Comparison of ENCODE assay signal across 1 cellular context in the genomic region with DNA sequence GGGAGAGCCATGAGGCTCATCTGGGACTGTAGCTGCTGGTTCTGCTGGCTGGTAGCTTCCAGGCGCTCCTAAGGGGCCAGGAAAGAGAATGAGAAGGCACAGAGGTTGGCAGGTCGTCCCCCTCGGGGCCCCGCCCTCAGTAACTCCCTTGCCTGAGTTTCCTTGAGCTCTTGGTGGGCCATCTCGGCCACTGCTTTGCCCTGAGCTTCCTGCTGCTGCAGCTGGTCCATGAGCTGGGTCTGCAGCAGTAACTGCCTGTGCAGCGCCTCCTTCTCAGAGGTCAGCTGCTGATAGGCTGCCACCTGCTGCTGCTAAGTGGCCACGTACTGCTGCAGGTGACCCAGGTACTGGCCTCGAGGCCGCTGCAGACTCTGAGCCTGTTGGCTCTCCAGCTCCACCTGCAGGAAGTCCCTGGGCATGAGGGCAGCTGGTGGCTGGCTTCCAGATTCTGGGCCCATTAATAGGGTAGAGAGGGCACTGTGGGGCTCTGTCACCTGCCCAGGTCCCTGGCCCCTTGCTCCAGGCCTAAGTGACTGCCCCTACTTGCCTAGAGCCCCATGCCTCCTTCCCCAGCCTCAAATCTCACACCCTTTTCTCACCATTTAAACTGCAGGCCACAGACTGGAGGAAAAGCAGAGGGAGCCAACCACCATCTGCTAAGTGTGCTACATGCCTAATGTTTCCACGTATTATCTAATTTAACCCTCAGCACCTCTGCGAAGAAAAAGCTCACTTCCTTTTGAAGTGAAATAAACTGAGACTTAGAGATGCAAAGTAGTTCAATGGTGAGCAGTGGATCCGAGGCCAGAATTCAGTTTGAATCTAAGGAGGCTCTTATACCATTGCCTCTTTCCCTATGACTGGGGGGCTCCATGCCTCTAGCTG.
TF ChIP-seq lines count a peak whose summit lies in the region.

No MANE protein-coding gene starts in this region.

TF ChIP-seq in HepG2, 621 proteins besides CTCF, POLR2A, EP300 and RAD21 (continued from another document and continues in another):
- TF ChIP-seq, protein P1, sequence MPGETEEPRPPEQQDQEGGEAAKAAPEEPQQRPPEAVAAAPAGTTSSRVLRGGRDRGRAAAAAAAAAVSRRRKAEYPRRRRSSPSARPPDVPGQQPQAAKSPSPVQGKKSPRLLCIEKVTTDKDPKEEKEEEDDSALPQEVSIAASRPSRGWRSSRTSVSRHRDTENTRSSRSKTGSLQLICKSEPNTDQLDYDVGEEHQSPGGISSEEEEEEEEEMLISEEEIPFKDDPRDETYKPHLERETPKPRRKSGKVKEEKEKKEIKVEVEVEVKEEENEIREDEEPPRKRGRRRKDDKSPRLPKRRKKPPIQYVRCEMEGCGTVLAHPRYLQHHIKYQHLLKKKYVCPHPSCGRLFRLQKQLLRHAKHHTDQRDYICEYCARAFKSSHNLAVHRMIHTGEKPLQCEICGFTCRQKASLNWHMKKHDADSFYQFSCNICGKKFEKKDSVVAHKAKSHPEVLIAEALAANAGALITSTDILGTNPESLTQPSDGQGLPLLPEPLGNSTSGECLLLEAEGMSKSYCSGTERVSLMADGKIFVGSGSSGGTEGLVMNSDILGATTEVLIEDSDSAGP (CRISPR knock-in tag; IDR thresholded peaks at IDR 0.05; ENCODE audit: borderline replicate concordance) = peak; percentile 44; the same call in 1 of the 2 replicates
- TF ChIP-seq SALL1 (CRISPR knock-in tag; IDR thresholded peaks at IDR 0.05) (peak; percentile 67), DR1 (CRISPR knock-in tag; IDR thresholded peaks at IDR 0.05) (no peak), RFXAP (CRISPR knock-in tag; IDR thresholded peaks at IDR 0.05; ENCODE audit: borderline replicate concordance) (peak; percentile 72; the same call in 1 of the 2 replicates), SALL2 (CRISPR knock-in tag; IDR thresholded peaks at IDR 0.05) (peak; percentile 54; the same call in 1 of the 2 replicates), KDM5B (CRISPR knock-in tag; IDR thresholded peaks at IDR 0.05; ENCODE audit: borderline replicate concordance) (peak; percentile 86), BHLHE40 (IDR thresholded peaks at IDR 0.05; ENCODE audit: low read length) (peak; percentile 38; the same call in 1 of the 2 replicates), ZNF782 (CRISPR knock-in tag; IDR thresholded peaks at IDR 0.05; ENCODE audit: borderline replicate concordance) (peak; percentile 42; the same call in 1 of the 2 replicates), NFYB (CRISPR knock-in tag; IDR thresholded peaks at IDR 0.05) (peak; percentile 50; the same call in 1 of the 2 replicates), ZNF451 (CRISPR knock-in tag; IDR thresholded peaks at IDR 0.05) (peak; percentile 65; the same call in 1 of the 2 replicates), GABPB1 (CRISPR knock-in tag; IDR thresholded peaks at IDR 0.05) (peak; percentile 54), GATAD2A (CRISPR knock-in tag; IDR thresholded peaks at IDR 0.05) (peak; percentile 43; the same call in 1 of the 2 replicates), MXD4 (CRISPR knock-in tag; IDR thresholded peaks at IDR 0.05) (peak; percentile 18; the same call in 1 of the 2 replicates), MEF2D (CRISPR knock-in tag; IDR thresholded peaks at IDR 0.05) (peak; percentile 29; the same call in 1 of the 2 replicates), SMARCE1 (IDR thresholded peaks at IDR 0.05; ENCODE audit: borderline replicate concordance) (no peak), KDM2A (CRISPR knock-in tag; IDR thresholded peaks at IDR 0.05; ENCODE audit: borderline replicate concordance, low read depth) (peak; percentile 59; the same call in 1 of the 2 replicates), TBX2 (CRISPR knock-in tag; IDR thresholded peaks at IDR 0.05; ENCODE audit: borderline replicate concordance) (peak; percentile 65; the same call in 1 of the 2 replicates), CBX1 (IDR thresholded peaks at IDR 0.05; ENCODE audit: low read depth) (no peak), REPIN1 (CRISPR knock-in tag; IDR thresholded peaks at IDR 0.05; ENCODE audit: borderline replicate concordance, low read depth) (peak; percentile 55; the same call in 1 of the 2 replicates), THAP11 (CRISPR knock-in tag; IDR thresholded peaks at IDR 0.05) (0 out of 2 replicates have a peak, but pooled peaks have one; percentile 37), SATB2 (CRISPR knock-in tag; IDR thresholded peaks at IDR 0.05) (no peak), ZNF747 (CRISPR knock-in tag; IDR thresholded peaks at IDR 0.05; ENCODE audit: borderline replicate concordance) (peak; percentile 71; the same call in 1 of the 2 replicates), JUND (CRISPR knock-in tag; IDR thresholded peaks at IDR 0.05) (no peak), RBM39 (IDR thresholded peaks at IDR 0.05; ENCODE audit: low read depth, low read length, poor library complexity, severe bottlenecking) (no peak), ZNF775 (CRISPR knock-in tag; IDR thresholded peaks at IDR 0.05; ENCODE audit: borderline replicate concordance) (no peak), ERF (CRISPR knock-in tag; IDR thresholded peaks at IDR 0.05) (peak; percentile 47; the same call in 1 of the 2 replicates), ESRRA (CRISPR knock-in tag; IDR thresholded peaks at IDR 0.05; ENCODE audit: low read depth) (peak; percentile 46; the same call in 1 of the 2 replicates), ZNF605 (CRISPR knock-in tag; IDR thresholded peaks at IDR 0.05) (0 out of 2 replicates have a peak, but pooled peaks have one; percentile 33), ARNT (IDR thresholded peaks at IDR 0.05) (no peak), ZMYM3 (CRISPR knock-in tag; IDR thresholded peaks at IDR 0.05) (0 out of 2 replicates have a peak, but pooled peaks have one; percentile 46)
- TF ChIP-seq, protein P2, sequence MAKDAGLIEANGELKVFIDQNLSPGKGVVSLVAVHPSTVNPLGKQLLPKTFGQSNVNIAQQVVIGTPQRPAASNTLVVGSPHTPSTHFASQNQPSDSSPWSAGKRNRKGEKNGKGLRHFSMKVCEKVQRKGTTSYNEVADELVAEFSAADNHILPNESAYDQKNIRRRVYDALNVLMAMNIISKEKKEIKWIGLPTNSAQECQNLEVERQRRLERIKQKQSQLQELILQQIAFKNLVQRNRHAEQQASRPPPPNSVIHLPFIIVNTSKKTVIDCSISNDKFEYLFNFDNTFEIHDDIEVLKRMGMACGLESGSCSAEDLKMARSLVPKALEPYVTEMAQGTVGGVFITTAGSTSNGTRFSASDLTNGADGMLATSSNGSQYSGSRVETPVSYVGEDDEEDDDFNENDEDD (CRISPR knock-in tag; IDR thresholded peaks at IDR 0.05; ENCODE audit: borderline replicate concordance) = peak; percentile 73; the same call in 1 of the 2 replicates
- TF ChIP-seq, protein P3, sequence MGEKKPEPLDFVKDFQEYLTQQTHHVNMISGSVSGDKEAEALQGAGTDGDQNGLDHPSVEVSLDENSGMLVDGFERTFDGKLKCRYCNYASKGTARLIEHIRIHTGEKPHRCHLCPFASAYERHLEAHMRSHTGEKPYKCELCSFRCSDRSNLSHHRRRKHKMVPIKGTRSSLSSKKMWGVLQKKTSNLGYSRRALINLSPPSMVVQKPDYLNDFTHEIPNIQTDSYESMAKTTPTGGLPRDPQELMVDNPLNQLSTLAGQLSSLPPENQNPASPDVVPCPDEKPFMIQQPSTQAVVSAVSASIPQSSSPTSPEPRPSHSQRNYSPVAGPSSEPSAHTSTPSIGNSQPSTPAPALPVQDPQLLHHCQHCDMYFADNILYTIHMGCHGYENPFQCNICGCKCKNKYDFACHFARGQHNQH (CRISPR knock-in tag; IDR thresholded peaks at IDR 0.05) = peak; percentile 43; the same call in 1 of the 2 replicates
- TF ChIP-seq, protein P4, sequence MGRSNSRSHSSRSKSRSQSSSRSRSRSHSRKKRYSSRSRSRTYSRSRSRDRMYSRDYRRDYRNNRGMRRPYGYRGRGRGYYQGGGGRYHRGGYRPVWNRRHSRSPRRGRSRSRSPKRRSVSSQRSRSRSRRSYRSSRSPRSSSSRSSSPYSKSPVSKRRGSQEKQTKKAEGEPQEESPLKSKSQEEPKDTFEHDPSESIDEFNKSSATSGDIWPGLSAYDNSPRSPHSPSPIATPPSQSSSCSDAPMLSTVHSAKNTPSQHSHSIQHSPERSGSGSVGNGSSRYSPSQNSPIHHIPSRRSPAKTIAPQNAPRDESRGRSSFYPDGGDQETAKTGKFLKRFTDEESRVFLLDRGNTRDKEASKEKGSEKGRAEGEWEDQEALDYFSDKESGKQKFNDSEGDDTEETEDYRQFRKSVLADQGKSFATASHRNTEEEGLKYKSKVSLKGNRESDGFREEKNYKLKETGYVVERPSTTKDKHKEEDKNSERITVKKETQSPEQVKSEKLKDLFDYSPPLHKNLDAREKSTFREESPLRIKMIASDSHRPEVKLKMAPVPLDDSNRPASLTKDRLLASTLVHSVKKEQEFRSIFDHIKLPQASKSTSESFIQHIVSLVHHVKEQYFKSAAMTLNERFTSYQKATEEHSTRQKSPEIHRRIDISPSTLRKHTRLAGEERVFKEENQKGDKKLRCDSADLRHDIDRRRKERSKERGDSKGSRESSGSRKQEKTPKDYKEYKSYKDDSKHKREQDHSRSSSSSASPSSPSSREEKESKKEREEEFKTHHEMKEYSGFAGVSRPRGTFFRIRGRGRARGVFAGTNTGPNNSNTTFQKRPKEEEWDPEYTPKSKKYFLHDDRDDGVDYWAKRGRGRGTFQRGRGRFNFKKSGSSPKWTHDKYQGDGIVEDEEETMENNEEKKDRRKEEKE (IDR thresholded peaks at IDR 0.05) = no peak
- TF ChIP-seq, protein P5, sequence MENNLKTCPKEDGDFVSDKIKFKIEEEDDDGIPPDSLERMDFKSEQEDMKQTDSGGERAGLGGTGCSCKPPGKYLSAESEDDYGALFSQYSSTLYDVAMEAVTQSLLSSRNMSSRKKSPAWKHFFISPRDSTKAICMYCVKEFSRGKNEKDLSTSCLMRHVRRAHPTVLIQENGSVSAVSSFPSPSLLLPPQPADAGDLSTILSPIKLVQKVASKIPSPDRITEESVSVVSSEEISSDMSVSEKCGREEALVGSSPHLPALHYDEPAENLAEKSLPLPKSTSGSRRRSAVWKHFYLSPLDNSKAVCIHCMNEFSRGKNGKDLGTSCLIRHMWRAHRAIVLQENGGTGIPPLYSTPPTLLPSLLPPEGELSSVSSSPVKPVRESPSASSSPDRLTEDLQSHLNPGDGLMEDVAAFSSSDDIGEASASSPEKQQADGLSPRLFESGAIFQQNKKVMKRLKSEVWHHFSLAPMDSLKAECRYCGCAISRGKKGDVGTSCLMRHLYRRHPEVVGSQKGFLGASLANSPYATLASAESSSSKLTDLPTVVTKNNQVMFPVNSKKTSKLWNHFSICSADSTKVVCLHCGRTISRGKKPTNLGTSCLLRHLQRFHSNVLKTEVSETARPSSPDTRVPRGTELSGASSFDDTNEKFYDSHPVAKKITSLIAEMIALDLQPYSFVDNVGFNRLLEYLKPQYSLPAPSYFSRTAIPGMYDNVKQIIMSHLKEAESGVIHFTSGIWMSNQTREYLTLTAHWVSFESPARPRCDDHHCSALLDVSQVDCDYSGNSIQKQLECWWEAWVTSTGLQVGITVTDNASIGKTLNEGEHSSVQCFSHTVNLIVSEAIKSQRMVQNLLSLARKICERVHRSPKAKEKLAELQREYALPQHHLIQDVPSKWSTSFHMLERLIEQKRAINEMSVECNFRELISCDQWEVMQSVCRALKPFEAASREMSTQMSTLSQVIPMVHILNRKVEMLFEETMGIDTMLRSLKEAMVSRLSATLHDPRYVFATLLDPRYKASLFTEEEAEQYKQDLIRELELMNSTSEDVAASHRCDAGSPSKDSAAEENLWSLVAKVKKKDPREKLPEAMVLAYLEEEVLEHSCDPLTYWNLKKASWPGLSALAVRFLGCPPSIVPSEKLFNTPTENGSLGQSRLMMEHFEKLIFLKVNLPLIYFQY (CRISPR knock-in tag; IDR thresholded peaks at IDR 0.05; ENCODE audit: borderline replicate concordance) = 0 out of 2 replicates have a peak, but pooled peaks have one; percentile 33
- TF ChIP-seq, protein P6, sequence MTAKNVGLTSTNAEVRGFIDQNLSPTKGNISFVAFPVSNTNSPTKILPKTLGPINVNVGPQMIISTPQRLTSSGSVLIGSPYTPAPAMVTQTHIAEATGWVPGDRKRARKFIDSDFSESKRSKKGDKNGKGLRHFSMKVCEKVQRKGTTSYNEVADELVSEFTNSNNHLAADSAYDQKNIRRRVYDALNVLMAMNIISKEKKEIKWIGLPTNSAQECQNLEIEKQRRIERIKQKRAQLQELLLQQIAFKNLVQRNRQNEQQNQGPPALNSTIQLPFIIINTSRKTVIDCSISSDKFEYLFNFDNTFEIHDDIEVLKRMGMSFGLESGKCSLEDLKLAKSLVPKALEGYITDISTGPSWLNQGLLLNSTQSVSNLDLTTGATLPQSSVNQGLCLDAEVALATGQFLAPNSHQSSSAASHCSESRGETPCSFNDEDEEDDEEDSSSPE (CRISPR knock-in tag; IDR thresholded peaks at IDR 0.05) = peak; percentile 38; the same call in 1 of the 2 replicates
- TF ChIP-seq, protein P7, sequence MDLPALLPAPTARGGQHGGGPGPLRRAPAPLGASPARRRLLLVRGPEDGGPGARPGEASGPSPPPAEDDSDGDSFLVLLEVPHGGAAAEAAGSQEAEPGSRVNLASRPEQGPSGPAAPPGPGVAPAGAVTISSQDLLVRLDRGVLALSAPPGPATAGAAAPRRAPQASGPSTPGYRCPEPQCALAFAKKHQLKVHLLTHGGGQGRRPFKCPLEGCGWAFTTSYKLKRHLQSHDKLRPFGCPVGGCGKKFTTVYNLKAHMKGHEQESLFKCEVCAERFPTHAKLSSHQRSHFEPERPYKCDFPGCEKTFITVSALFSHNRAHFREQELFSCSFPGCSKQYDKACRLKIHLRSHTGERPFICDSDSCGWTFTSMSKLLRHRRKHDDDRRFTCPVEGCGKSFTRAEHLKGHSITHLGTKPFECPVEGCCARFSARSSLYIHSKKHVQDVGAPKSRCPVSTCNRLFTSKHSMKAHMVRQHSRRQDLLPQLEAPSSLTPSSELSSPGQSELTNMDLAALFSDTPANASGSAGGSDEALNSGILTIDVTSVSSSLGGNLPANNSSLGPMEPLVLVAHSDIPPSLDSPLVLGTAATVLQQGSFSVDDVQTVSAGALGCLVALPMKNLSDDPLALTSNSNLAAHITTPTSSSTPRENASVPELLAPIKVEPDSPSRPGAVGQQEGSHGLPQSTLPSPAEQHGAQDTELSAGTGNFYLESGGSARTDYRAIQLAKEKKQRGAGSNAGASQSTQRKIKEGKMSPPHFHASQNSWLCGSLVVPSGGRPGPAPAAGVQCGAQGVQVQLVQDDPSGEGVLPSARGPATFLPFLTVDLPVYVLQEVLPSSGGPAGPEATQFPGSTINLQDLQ (CRISPR knock-in tag; IDR thresholded peaks at IDR 0.05) = no peak
- TF ChIP-seq, protein P8, sequence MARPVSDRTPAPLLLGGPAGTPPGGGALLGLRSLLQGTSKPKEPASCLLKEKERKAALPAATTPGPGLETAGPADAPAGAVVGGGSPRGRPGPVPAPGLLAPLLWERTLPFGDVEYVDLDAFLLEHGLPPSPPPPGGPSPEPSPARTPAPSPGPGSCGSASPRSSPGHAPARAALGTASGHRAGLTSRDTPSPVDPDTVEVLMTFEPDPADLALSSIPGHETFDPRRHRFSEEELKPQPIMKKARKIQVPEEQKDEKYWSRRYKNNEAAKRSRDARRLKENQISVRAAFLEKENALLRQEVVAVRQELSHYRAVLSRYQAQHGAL (CRISPR knock-in tag; IDR thresholded peaks at IDR 0.05; ENCODE audit: not compliant biosample characterization) = no peak
- TF ChIP-seq, protein P9, sequence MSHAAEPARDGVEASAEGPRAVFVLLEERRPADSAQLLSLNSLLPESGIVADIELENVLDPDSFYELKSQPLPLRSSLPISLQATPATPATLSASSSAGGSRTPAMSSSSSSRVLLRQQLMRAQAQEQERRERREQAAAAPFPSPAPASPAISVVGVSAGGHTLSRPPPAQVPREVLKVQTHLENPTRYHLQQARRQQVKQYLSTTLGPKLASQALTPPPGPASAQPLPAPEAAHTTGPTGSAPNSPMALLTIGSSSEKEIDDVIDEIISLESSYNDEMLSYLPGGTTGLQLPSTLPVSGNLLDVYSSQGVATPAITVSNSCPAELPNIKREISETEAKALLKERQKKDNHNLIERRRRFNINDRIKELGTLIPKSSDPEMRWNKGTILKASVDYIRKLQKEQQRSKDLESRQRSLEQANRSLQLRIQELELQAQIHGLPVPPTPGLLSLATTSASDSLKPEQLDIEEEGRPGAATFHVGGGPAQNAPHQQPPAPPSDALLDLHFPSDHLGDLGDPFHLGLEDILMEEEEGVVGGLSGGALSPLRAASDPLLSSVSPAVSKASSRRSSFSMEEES (CRISPR knock-in tag; IDR thresholded peaks at IDR 0.05) = 0 out of 2 replicates have a peak, but pooled peaks have one; percentile 43
